15 cellular contexts compared by ENCODE assay signal in genomic region chr4:76767983-76768382, GRCh38.
A peak's percentile ranks its signal among the peaks of the same experiment; 100 is the strongest.
DNase-seq lines count a peak whose midpoint lies in the region; ATAC-seq lines count a peak whose summit lies in the region.
"Had no signal": no experiment of that assay in that cellular context is flagged by ENCODE, and none has a peak within 500 bp of the region (broad histone marks: within the 10 kb centered on the region; RNA-seq: fewer than 3 reads in every experiment).

No MANE protein-coding gene starts in this region.

- H2AK5ac ChIP-seq in trophoblast cell (ENCODE audit: low read length): no peak overlapping the region

- no peak overlapping the region for H3K9ac ChIP-seq in trophoblast cell (ENCODE audit: low read length)
- H3K9ac ChIP-seq: BLaER1 treated with 17β-estradiol and CSF1 and Interleukin-3, amounts not matched to agents 10 nM and 100 nM had no signal

- H4K91ac ChIP-seq in trophoblast cell (ENCODE audit: low read depth, low read length): no peak overlapping the region

- peaks cover 3% of the 10 kb centered on the region for H3K79me2 ChIP-seq in trophoblast cell (ENCODE audit: control insufficient read depth, insufficient read depth, low read length, poor library complexity)

- no peak overlapping the region for H3K23ac ChIP-seq in trophoblast cell (ENCODE audit: low read length)

- DNase-seq in ELR (ENCODE audit: low read depth) (peak; percentile 24), SJSA1 (ENCODE audit: low read depth in 1 of 2, low spot score in 2 of 2) (peak; percentile 64 to 81), fibroblast of gingiva (ENCODE audit: low read depth) (peak; percentile 53), trophoblast cell (peak; percentile 76 to 95), NCI-H82 treated with DMSO at 0.1 percent for 48 hours (lab: John Stamatoyannopoulos, UW; ENCODE audit: unreplicated experiment) (no peak), kidney glomerular epithelial cell (lab: John Stamatoyannopoulos, UW) (no peak)
- DNase-seq: activated B cell treated with CpG ODN at 0.5 μM for 24 hours; activated effector memory CD4-positive, alpha-beta T cell treated with anti-CD3 and anti-CD28 coated beads, Interleukin-2, amount 50 U/mL, for 16 hours; colonic mucosa; NCI-H1436; stimulated activated CD4-positive, alpha-beta T cell treated with anti-CD3 and anti-CD28 coated beads, Interleukin-4, amount 100 ng/mL, for 24 hours; stimulated activated CD8-positive, alpha-beta memory T cell treated with anti-CD3 and anti-CD28 coated beads, Interleukin-4, amount 100 ng/mL, for 48 hours; T-helper 1 cell had no signal

- no peak for ATAC-seq in GM18502 (IDR thresholded peaks at IDR 0.05; ENCODE audit: poor library complexity, unreplicated experiment)

- no peak overlapping the region for H3K4me3 ChIP-seq in SJSA1
- no peak overlapping the region for H3K4me3 ChIP-seq in trophoblast cell (ENCODE audit: low read depth, low read length)
- H3K4me3 ChIP-seq: BLaER1 treated with 17β-estradiol and CSF1 and Interleukin-3, amounts not matched to agents 10 nM and 100 nM; colonic mucosa had no signal

- no peak overlapping the region for H4K12ac ChIP-seq in trophoblast cell (ENCODE audit: low read depth, low read length)

- H3K27ac ChIP-seq in SJSA1 (peak overlapping the region; percentile 71), trophoblast cell (ENCODE audit: low read depth, low read length) (peak overlapping the region; percentile 91)
- H3K27ac ChIP-seq: BLaER1 treated with 17β-estradiol and CSF1 and Interleukin-3, amounts not matched to agents 10 nM and 100 nM; colonic mucosa had no signal

- H3K36me3 ChIP-seq in SJSA1: peaks cover 10% of the 10 kb centered on the region
- peaks cover 14 to 24% of the 10 kb centered on the region in 2 experiments for H3K36me3 ChIP-seq in trophoblast cell (ENCODE audit: control insufficient read depth in 1 of 2, insufficient read depth in 2 of 2, low read length in 2 of 2)

- no peak overlapping the region for H3K4ac ChIP-seq in trophoblast cell (ENCODE audit: low read depth, low read length)

- no peak overlapping the region for H2BK120ac ChIP-seq in trophoblast cell (ENCODE audit: insufficient read depth, low read length, poor library complexity)

- H2BK12ac ChIP-seq in trophoblast cell (ENCODE audit: low read length): no peak overlapping the region

- no peak overlapping the region for H3K18ac ChIP-seq in trophoblast cell (ENCODE audit: low read length)

- no peak overlapping the region for H3K4me2 ChIP-seq in trophoblast cell (ENCODE audit: low read length)
- H3K4me2 ChIP-seq: BLaER1 treated with 17β-estradiol and CSF1 and Interleukin-3, amounts not matched to agents 10 nM and 100 nM had no signal

- H3K79me1 ChIP-seq in trophoblast cell (ENCODE audit: low read length): peaks cover 27% of the 10 kb centered on the region

- WGBS in trophoblast cell (ENCODE audit: extremely low coverage, insufficient coverage, insufficient read length): no CpG with 5 or more reads among the region's 2 CpGs

- H3K27me3 ChIP-seq in SJSA1 (replicated peaks) (no peaks in the 10 kb centered on the region), trophoblast cell (ENCODE audit: insufficient read depth, low read length) (no peaks in the 10 kb centered on the region)
- H3K27me3 ChIP-seq: BLaER1 treated with 17β-estradiol and CSF1 and Interleukin-3, amounts not matched to agents 10 nM and 100 nM; colonic mucosa had no signal

- H3K4me1 ChIP-seq in SJSA1 (replicated peaks): peaks cover 50% of the 10 kb centered on the region
- peaks cover 17 to 23% of the 10 kb centered on the region in 2 experiments for H3K4me1 ChIP-seq in trophoblast cell (ENCODE audit: control insufficient read depth in 1 of 2, insufficient read depth in 2 of 2, low read length in 2 of 2)
- H3K4me1 ChIP-seq: colonic mucosa had no signal

- no peak overlapping the region for H4K8ac ChIP-seq in trophoblast cell (ENCODE audit: low read depth, low read length)

- no peak overlapping the region for H3K14ac ChIP-seq in trophoblast cell (ENCODE audit: low read length)

- H2AFZ ChIP-seq in trophoblast cell (ENCODE audit: insufficient read depth, low read length, poor library complexity): no peak overlapping the region

- H2BK5ac ChIP-seq in trophoblast cell (ENCODE audit: low read depth, low read length, poor library complexity): no peak overlapping the region

- H3K9me3 ChIP-seq in SJSA1 (replicated peaks) (no peaks in the 10 kb centered on the region), trophoblast cell (ENCODE audit: insufficient read depth, low read depth, low read length) (no peaks in the 10 kb centered on the region)
- H3K9me3 ChIP-seq: colonic mucosa had no signal

Comparison
In these comparisons a context has a peak if more than half of its experiments do, and no peak if none do; other contexts are left out.
1. DNase-seq: peak in ELR (single experiment), SJSA1 (2 of 2), fibroblast of gingiva (single experiment) and trophoblast cell (2 of 2); none in NCI-H82 treated with DMSO at 0.1 percent for 48 hours (single experiment) and kidney glomerular epithelial cell (single experiment).